1 cellular context compared by ENCODE assay signal in genomic region chr7:128812514-128813168, GRCh38.
TF ChIP-seq lines count a peak whose summit lies in the region.

No MANE protein-coding gene starts in this region.

TF ChIP-seq in H1, 55 proteins besides CTCF, POLR2A, EP300 and RAD21:
- TF ChIP-seq GTF2F1 (IDR thresholded peaks at IDR 0.05; ENCODE audit: borderline replicate concordance, low read depth, low read length) (no peak), JUN (IDR thresholded peaks at IDR 0.05; ENCODE audit: low read depth, low read length) (no peak), KDM4A (IDR thresholded peaks at IDR 0.05; ENCODE audit: low read depth, low read length, severe bottlenecking) (no peak), YY1 (IDR thresholded peaks at IDR 0.05; ENCODE audit: low read depth, low read length) (no peak), EGR1 (IDR thresholded peaks at IDR 0.05; ENCODE audit: borderline replicate concordance, low read depth, low read length) (no peak), HDAC6 (IDR thresholded peaks at IDR 0.05; ENCODE audit: low read depth, low read length) (no peak), CREB1 (IDR thresholded peaks at IDR 0.05) (no peak), SIN3A (conservative IDR thresholded peaks at IDR 0.05 in 1 of 2, IDR thresholded peaks at IDR 0.05 in 1 of 2; ENCODE audit: low read depth in 1 of 2, low read length in 2 of 2) (no peak), ZNF274 (IDR thresholded peaks at IDR 0.05; ENCODE audit: borderline replicate concordance, extremely low read depth, low read length) (no peak), MAFK (IDR thresholded peaks at IDR 0.05; ENCODE audit: low read depth, low read length) (no peak), NRF1 (IDR thresholded peaks at IDR 0.05; ENCODE audit: low read depth, low read length) (no peak), CHD7 (IDR thresholded peaks at IDR 0.05; ENCODE audit: insufficient replicate concordance, low read length) (no peak), TAF7 (optimal IDR thresholded peaks at IDR 0.05; ENCODE audit: borderline replicate concordance, low read depth, low read length) (no peak), SP2 (IDR thresholded peaks at IDR 0.05; ENCODE audit: low read length) (no peak), NANOG (IDR thresholded peaks at IDR 0.05; ENCODE audit: insufficient read depth, low read depth, low read length, poor library complexity, severe bottlenecking) (no peak), KDM5A (IDR thresholded peaks at IDR 0.05; ENCODE audit: low read length) (no peak)
